ENCODE assay signal across 28 cellular contexts in genomic region chr15:35071071-35071470, GRCh38. TPM values are rescaled to one million over a fixed set of nuclear protein-coding genes. Genes with fewer than 3 reads are reported as not detected.
"Had no signal": no experiment of that assay in that cellular context is flagged by ENCODE, and none has a peak within 500 bp of the region (broad histone marks: within the 10 kb centered on the region; RNA-seq: fewer than 3 reads in every experiment).

No MANE protein-coding gene starts in this region.

- H3K9me3 ChIP-seq: heart left ventricle, lower lobe of right lung, mucosa of descending colon, stomach, suprapubic skin, tibial nerve had no signal

- H3K4me3 ChIP-seq: heart left ventricle, lower lobe of right lung, mucosa of descending colon, stomach, suprapubic skin, tibial nerve had no signal

- H3K4me1 ChIP-seq: heart left ventricle, lower lobe of right lung, suprapubic skin had no signal

- H3K36me3 ChIP-seq: heart left ventricle, lower lobe of right lung, stomach, suprapubic skin, tibial nerve had no signal

- FAIRE-seq: endometrium, small intestine, urothelium cell line had no signal

- H3K27ac ChIP-seq: heart left ventricle, lower lobe of right lung, stomach, suprapubic skin, tibial nerve had no signal

- ATAC-seq: activated T-helper 17 cell treated with anti-CD3 and anti-CD28 coated beads, Interleukin-2, amount 50 U/mL, for 72 hours; heart left ventricle; left cardiac atrium; lower lobe of right lung; mucosa of descending colon; sciatic nerve; stimulated activated memory B cell treated with anti-CD40 and anti-IgM and Interleukin-4, amounts not matched to agents 10 μg/mL and 1 μg/mL and 100 μg/mL, for 72 hours; WTC11 had no signal

- DNase-seq: activated CD4-positive, alpha-beta T cell treated with anti-CD3 and anti-CD28 coated beads, Interleukin-2, amount 50 U/mL, for 4 hours; activated CD8-positive, alpha-beta memory T cell treated with anti-CD3 and anti-CD28 coated beads for 24 hours; activated CD8-positive, alpha-beta memory T cell treated with anti-CD3 and anti-CD28 coated beads, Interleukin-2, amount 50 U/mL, for 4 hours; activated naive CD4-positive, alpha-beta T cell treated with anti-CD3 and anti-CD28 coated beads for 36 hours; activated T-cell treated with anti-CD3 and anti-CD28 coated beads, Interleukin-2, amount 50 U/mL, for 24 hours; effector CD4-positive, alpha-beta T cell; islet precursor cell; left cardiac atrium; lower lobe of right lung; mesendoderm; mucosa of descending colon; nephron progenitor cell; occipital lobe; small intestine; stimulated activated CD4-positive, alpha-beta T cell treated with anti-CD3 and anti-CD28 coated beads, Interleukin-15, amount 100 ng/mL, for 24 hours; stomach had no signal

- H3K27me3 ChIP-seq: heart left ventricle, stomach, suprapubic skin, tibial nerve had no signal

RNA-seq across cellular contexts. Expression of gene NANOGP8, which starts 14.0 kb away (rescaled TPM):
- total RNA-seq: activated naive CD4-positive, alpha-beta T cell treated with anti-CD3 and anti-CD28 coated beads for 36 hours; activated T-helper 17 cell treated with anti-CD3 and anti-CD28 coated beads, Interleukin-2, amount 50 U/mL, for 72 hours; chondrocyte; epithelial cell of proximal tubule; fibroblast of villous mesenchyme; left cardiac atrium; occipital lobe; stomach had no signal
- polyA plus RNA-seq: small intestine, stomach had no signal
